In genomic region chr5:91312698-91313097, GRCh38 we compare ENCODE assay signal across 12 cellular contexts.
A peak's percentile ranks its signal among the peaks of the same experiment; 100 is the strongest.
DNase-seq lines count a peak whose midpoint lies in the region; ATAC-seq and TF ChIP-seq lines count a peak whose summit lies in the region.
"Had no signal": no experiment of that assay in that cellular context is flagged by ENCODE, and none has a peak within 500 bp of the region (broad histone marks: within the 10 kb centered on the region; RNA-seq: fewer than 3 reads in every experiment).

No MANE protein-coding gene starts in this region.

- H3K79me1 ChIP-seq in trophoblast cell (ENCODE audit: low read length): peaks cover 6% of the 10 kb centered on the region

- peak overlapping the region; percentile 93 for H2BK12ac ChIP-seq in trophoblast cell (ENCODE audit: low read length)

- peaks cover 39% of the 10 kb centered on the region for H3F3A ChIP-seq in PC-9 (ENCODE audit: insufficient read depth, low read depth)

- no peak overlapping the region for H2BK120ac ChIP-seq in trophoblast cell (ENCODE audit: insufficient read depth, low read length, poor library complexity)

- CTCF ChIA-PET in CD8-positive, alpha-beta T cell (lab: Charles Lee): interaction anchor here (1.4 to 6.8 kb wide), 2 partner anchors 62 to 72 kb away, joined by 3 to 50 read pairs; partner anchors contain the start of gene ARRDC3
- CTCF ChIA-PET in PC-9 (lab: Charles Lee): no interaction called here

- H3K4me1 Mint-ChIP-seq in CD8-positive, alpha-beta T cell (ENCODE audit: low read depth): peaks cover 49% of the 10 kb centered on the region
- H3K4me1 Mint-ChIP-seq in effector memory CD8-positive, alpha-beta T cell (ENCODE audit: low read depth in 2 of 2): peaks cover 41 to 47% of the 10 kb centered on the region in 2 donors

- no peak overlapping the region for H4K12ac ChIP-seq in trophoblast cell (ENCODE audit: low read depth, low read length)

- no peaks in the 10 kb centered on the region for H3K9me2 ChIP-seq in PC-9 (ENCODE audit: insufficient read depth)

- peaks cover 39% of the 10 kb centered on the region for H3K4me1 ChIP-seq in CD8-positive, alpha-beta T cell (ENCODE audit: insufficient read depth, low read length)
- H3K4me1 ChIP-seq in PC-9 (replicated peaks; ENCODE audit: insufficient read depth) (peaks cover 38% of the 10 kb centered on the region), trophoblast cell (ENCODE audit: control insufficient read depth in 1 of 2, insufficient read depth in 2 of 2, low read length in 2 of 2) (peaks cover 19 to 21% of the 10 kb centered on the region in 2 experiments)

- no peak overlapping the region for H2BK5ac ChIP-seq in trophoblast cell (ENCODE audit: low read depth, low read length, poor library complexity)

- H3K27ac Mint-ChIP-seq in CD8-positive, alpha-beta T cell: peak overlapping the region; percentile 93
- peak overlapping the region; percentile 85 to 98 for H3K27ac Mint-ChIP-seq in effector memory CD8-positive, alpha-beta T cell

- H4K20me1 ChIP-seq in PC-9 (ENCODE audit: insufficient read depth): no peaks in the 10 kb centered on the region

- no peak overlapping the region for H3K18ac ChIP-seq in trophoblast cell (ENCODE audit: low read length)

- H3K27me3 ChIP-seq in CD8-positive, alpha-beta T cell (ENCODE audit: insufficient read depth, low read length): no peaks in the 10 kb centered on the region
- no peaks in the 10 kb centered on the region for H3K27me3 ChIP-seq in PC-9 (ENCODE audit: insufficient read depth, low read depth)
- no peaks in the 10 kb centered on the region for H3K27me3 ChIP-seq in trophoblast cell (ENCODE audit: insufficient read depth, low read length)

- H3K27ac ChIP-seq in CD8-positive, alpha-beta T cell (ENCODE audit: low read depth, low read length): no peak overlapping the region
- H3K27ac ChIP-seq in PC-9 (peak overlapping the region; percentile 99), trophoblast cell (ENCODE audit: low read depth, low read length) (no peak overlapping the region)

- ATAC-seq in CD8-positive, alpha-beta T cell: no peak
- ATAC-seq in effector memory CD8-positive, alpha-beta T cell (replicated peaks): no peak

- no peak for TF ChIP-seq CTCF in CD8-positive, alpha-beta T cell (IDR thresholded peaks at IDR 0.05)
- no peak for TF ChIP-seq CTCF in PC-9 (conservative IDR thresholded peaks at IDR 0.05)

- H3K9me3 ChIP-seq in CD8-positive, alpha-beta T cell (ENCODE audit: low read length): no peaks in the 10 kb centered on the region
- H3K9me3 ChIP-seq in PC-9 (ENCODE audit: insufficient read depth, low read depth) (no peaks in the 10 kb centered on the region), trophoblast cell (ENCODE audit: insufficient read depth, low read depth, low read length) (no peaks in the 10 kb centered on the region)

- no peak overlapping the region for H3K14ac ChIP-seq in trophoblast cell (ENCODE audit: low read length)

- no peak overlapping the region for H4K8ac ChIP-seq in trophoblast cell (ENCODE audit: low read depth, low read length)

- POLR2A ChIA-PET in CD8-positive, alpha-beta T cell (lab: Charles Lee): interaction anchor here (0.5 to 8.8 kb wide), 6 partner anchors 11 to 70 kb away, joined by 3 to 158 read pairs (median 8); partner anchors contain the start of gene ARRDC3
- POLR2A ChIA-PET in PC-9 (lab: Charles Lee; ENCODE audit: unreplicated experiment): interaction anchor here (0.7 to 1.9 kb wide), 2 partner anchors 68 to 70 kb away, joined by 3 to 13 read pairs; partner anchors contain the start of gene ARRDC3

- no peaks in the 10 kb centered on the region for H3K36me3 ChIP-seq in CD8-positive, alpha-beta T cell (ENCODE audit: insufficient read depth, low read length)
- H3K36me3 ChIP-seq in PC-9 (ENCODE audit: low read depth) (peaks cover 33% of the 10 kb centered on the region), trophoblast cell (ENCODE audit: control insufficient read depth in 1 of 2, insufficient read depth in 2 of 2, low read length in 2 of 2) (no peaks in the 10 kb centered on the region)

- no peak overlapping the region for H3K4me3 ChIP-seq in CD8-positive, alpha-beta T cell (ENCODE audit: low read depth, low read length)
- H3K4me3 ChIP-seq in PC-9 (peak overlapping the region; percentile 82), trophoblast cell (ENCODE audit: low read depth, low read length) (no peak overlapping the region)

- H3K79me2 ChIP-seq in PC-9 (ENCODE audit: low read depth) (peaks cover 37% of the 10 kb centered on the region), trophoblast cell (ENCODE audit: control insufficient read depth, insufficient read depth, low read length, poor library complexity) (no peaks in the 10 kb centered on the region)

- no peak overlapping the region for H3K23ac ChIP-seq in trophoblast cell (ENCODE audit: low read length)

- no peak for DNase-seq in CD8-positive, alpha-beta T cell
- DNase-seq in PC-9 (no peak), trophoblast cell (no peak), cortex of kidney (lab: John Stamatoyannopoulos, UW) (no peak), ureter (ENCODE audit: low spot score) (no peak), ecto neural progenitor cell (ENCODE audit: low spot score) (no peak)
- no peak for DNase-seq in effector memory CD8-positive, alpha-beta T cell
- no peak for DNase-seq in activated CD8-positive, alpha-beta memory T cell treated with anti-CD3 and anti-CD28 coated beads, Interleukin-2, amount 50 U/mL, for 4 hours
- DNase-seq: NCI-H2107; stimulated activated CD4-positive, alpha-beta T cell treated with anti-CD3 and anti-CD28 coated beads, Interleukin-1b, Interleukin-23, amount 100 ng/mL, for 48 hours; T1000 had no signal

- no peak overlapping the region for H3K4me3 Mint-ChIP-seq in CD8-positive, alpha-beta T cell
- peak overlapping the region; percentile 49 to 69 for H3K4me3 Mint-ChIP-seq in effector memory CD8-positive, alpha-beta T cell

- no CpG with 5 or more reads among the region's 1 CpG for WGBS in trophoblast cell (ENCODE audit: extremely low coverage, insufficient coverage, insufficient read length)

- BruUV-seq in PC-9 (replicated peaks; lab: Mats Ljungman, UMichigan): no TSS peak

- peak overlapping the region; percentile 91 for H3K4me2 ChIP-seq in PC-9
- no peak overlapping the region for H3K4me2 ChIP-seq in trophoblast cell (ENCODE audit: low read length)

- H4K91ac ChIP-seq in trophoblast cell (ENCODE audit: low read depth, low read length): peak overlapping the region; percentile 68

- H2AK5ac ChIP-seq in trophoblast cell (ENCODE audit: low read length): no peak overlapping the region

- H2AFZ ChIP-seq in PC-9: no peak overlapping the region
- no peak overlapping the region for H2AFZ ChIP-seq in trophoblast cell (ENCODE audit: insufficient read depth, low read length, poor library complexity)

- H3K36me3 Mint-ChIP-seq in CD8-positive, alpha-beta T cell: no peaks in the 10 kb centered on the region
- H3K36me3 Mint-ChIP-seq in effector memory CD8-positive, alpha-beta T cell (ENCODE audit: insufficient read depth): peaks cover 16% of the 10 kb centered on the region
- H3K36me3 Mint-ChIP-seq: brain had no signal

- H3K4ac ChIP-seq in trophoblast cell (ENCODE audit: low read depth, low read length): no peak overlapping the region

- intact Hi-C loops in CD8-positive, alpha-beta T cell (cut with DNase I, micrococcal nuclease): loop anchor here in 1 of 2 experiments (2.0 to 10.0 kb wide), 2 partner anchors 48 to 86 kb away; no protein-coding TSS in a partner anchor
- intact Hi-C loops in PC-9 (cut with micrococcal nuclease; ENCODE audit: unreplicated experiment): loop anchor here (5.0 kb wide), 2 partner anchors 175 to 210 kb away; no protein-coding TSS in a partner anchor

- no peak overlapping the region for H3K9ac ChIP-seq in trophoblast cell (ENCODE audit: low read length)

- H3K9me3 Mint-ChIP-seq in CD8-positive, alpha-beta T cell: no peaks in the 10 kb centered on the region
- no peaks in the 10 kb centered on the region for H3K9me3 Mint-ChIP-seq in effector memory CD8-positive, alpha-beta T cell
- H3K9me3 Mint-ChIP-seq: brain had no signal

- no peaks in the 10 kb centered on the region for H3K27me3 Mint-ChIP-seq in CD8-positive, alpha-beta T cell (ENCODE audit: low read depth)
- no peaks in the 10 kb centered on the region for H3K27me3 Mint-ChIP-seq in effector memory CD8-positive, alpha-beta T cell
- H3K27me3 Mint-ChIP-seq: brain had no signal
